Comparison of ENCODE assay signal across 16 cellular contexts in the genomic region with DNA sequence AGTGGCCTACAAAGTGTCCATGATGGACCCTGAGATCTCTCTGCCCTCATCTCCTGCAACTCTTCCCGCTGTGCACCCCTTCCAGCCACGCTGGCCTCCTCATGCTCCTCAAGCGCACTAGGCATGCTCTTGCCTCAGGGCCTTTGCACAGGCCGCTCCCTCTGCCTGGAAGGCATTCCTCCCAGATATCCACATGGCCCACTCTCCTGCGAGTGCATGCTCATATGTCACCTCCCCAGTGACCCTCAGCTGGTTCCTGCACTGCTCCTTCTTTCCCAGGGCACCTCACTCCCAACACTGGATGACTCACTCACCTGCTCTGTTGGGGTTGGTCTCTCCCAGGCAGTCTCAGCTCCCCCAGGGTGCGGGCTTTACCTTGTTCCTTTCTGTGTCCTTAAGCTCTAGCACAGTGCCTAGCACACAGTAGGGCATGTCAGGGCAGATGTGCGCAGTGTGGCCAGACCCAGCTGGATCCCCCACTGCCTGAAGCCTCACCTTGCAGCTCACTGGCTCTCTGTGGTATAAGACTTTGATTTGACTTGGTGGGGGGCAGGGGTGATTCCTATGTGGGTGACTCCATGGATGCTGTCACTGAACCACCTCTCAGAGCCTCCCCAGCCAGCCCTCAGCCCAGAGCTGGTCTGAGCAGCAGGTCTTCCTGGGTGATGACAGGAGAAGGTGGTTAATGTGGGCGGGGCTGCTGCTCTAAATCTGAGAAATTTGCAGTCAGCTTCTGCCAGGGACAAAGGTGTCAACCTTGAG. TPM values are rescaled to one million over a fixed set of nuclear protein-coding genes. Genes with fewer than 3 reads are reported as not detected.
DNase-seq lines count a peak whose midpoint lies in the region; ATAC-seq and TF ChIP-seq lines count a peak whose summit lies in the region.
"Had no signal": no experiment of that assay in that cellular context is flagged by ENCODE, and none has a peak within 500 bp of the region (broad histone marks: within the 10 kb centered on the region; RNA-seq: fewer than 3 reads in every experiment).

No MANE protein-coding gene starts in this region.

- peaks cover 6% of the 10 kb centered on the region for H3K4me1 ChIP-seq in testis

- TF ChIP-seq CTCF in testis (IDR thresholded peaks at IDR 0.05): no peak

- CTCF ChIA-PET in activated naive CD4-positive, alpha-beta T cell treated with anti-CD3 and anti-CD28 coated beads for 36 hours (lab: Charles Lee): interaction anchor here (1.2 kb wide), 1 partner anchor 136 kb away, joined by 3 read pairs; no protein-coding TSS in a partner anchor

- no peak overlapping the region for H3K4me3 Mint-ChIP-seq in activated naive CD4-positive, alpha-beta T cell treated with anti-CD3 and anti-CD28 coated beads for 36 hours
- no peak overlapping the region for H3K4me3 Mint-ChIP-seq in activated naive CD8-positive, alpha-beta T cell treated with anti-CD3 and anti-CD28 coated beads, Interleukin-2, amount 50 U/mL, for 24 hours
- H3K4me3 Mint-ChIP-seq: activated B cell treated with CpG ODN at 0.5 μM for 24 hours had no signal

- no peaks in the 10 kb centered on the region for H3K4me1 Mint-ChIP-seq in activated naive CD4-positive, alpha-beta T cell treated with anti-CD3 and anti-CD28 coated beads for 36 hours (ENCODE audit: low read depth)
- H3K4me1 Mint-ChIP-seq in activated naive CD8-positive, alpha-beta T cell treated with anti-CD3 and anti-CD28 coated beads, Interleukin-2, amount 50 U/mL, for 24 hours: no peaks in the 10 kb centered on the region
- H3K4me1 Mint-ChIP-seq: activated B cell treated with CpG ODN at 0.5 μM for 24 hours had no signal

- DNase-seq in activated naive CD4-positive, alpha-beta T cell treated with anti-CD3 and anti-CD28 coated beads for 36 hours: peak; percentile 19
- no peak for DNase-seq in activated naive CD4-positive, alpha-beta T cell (lab: John Stamatoyannopoulos, UW)
- DNase-seq in activated naive CD8-positive, alpha-beta T cell treated with anti-CD3 and anti-CD28 coated beads, Interleukin-2, amount 50 U/mL, for 24 hours: peak; percentile 11
- DNase-seq in mesenteric fat pad (ENCODE audit: low spot score): peak; percentile 71
- peak; percentile 4 for DNase-seq in testis
- DNase-seq in NCI-H510A (lab: John Stamatoyannopoulos, UW): no peak
- DNase-seq in glomerular visceral epithelial cell (ENCODE audit: extremely low spot score): no peak
- no peak for DNase-seq in NCI-H226
- DNase-seq: activated B cell treated with CpG ODN at 0.5 μM for 24 hours; activated T-cell treated with anti-CD3 and anti-CD28 coated beads for 4 hours; amygdala; COR-L47; HCEC 1CT; NCI-H187 treated with DMSO at 0.1 percent for 48 hours; NCI-H526 treated with DMSO at 0.1 percent for 48 hours; stimulated activated CD4-positive, alpha-beta T cell treated with anti-CD3 and anti-CD28 coated beads, Interleukin-4, amount 100 ng/mL, for 4 hours had no signal

- H3K36me3 Mint-ChIP-seq in activated naive CD4-positive, alpha-beta T cell treated with anti-CD3 and anti-CD28 coated beads for 36 hours (ENCODE audit: low read depth): no peaks in the 10 kb centered on the region
- no peaks in the 10 kb centered on the region for H3K36me3 Mint-ChIP-seq in activated naive CD8-positive, alpha-beta T cell treated with anti-CD3 and anti-CD28 coated beads, Interleukin-2, amount 50 U/mL, for 24 hours (ENCODE audit: low read depth)

- no peaks in the 10 kb centered on the region for H3K9me3 Mint-ChIP-seq in activated naive CD4-positive, alpha-beta T cell treated with anti-CD3 and anti-CD28 coated beads for 36 hours
- H3K9me3 Mint-ChIP-seq in activated naive CD8-positive, alpha-beta T cell treated with anti-CD3 and anti-CD28 coated beads, Interleukin-2, amount 50 U/mL, for 24 hours: no peaks in the 10 kb centered on the region
- H3K9me3 Mint-ChIP-seq: activated B cell treated with CpG ODN at 0.5 μM for 24 hours had no signal

- 89 to 94% methylated on average over 8 of the region's 8 CpGs for WGBS in testis, 2 donors

- H3K27me3 Mint-ChIP-seq in activated naive CD4-positive, alpha-beta T cell treated with anti-CD3 and anti-CD28 coated beads for 36 hours (ENCODE audit: low read depth): peaks cover 2% of the 10 kb centered on the region
- H3K27me3 Mint-ChIP-seq in activated naive CD8-positive, alpha-beta T cell treated with anti-CD3 and anti-CD28 coated beads, Interleukin-2, amount 50 U/mL, for 24 hours: peaks cover 7% of the 10 kb centered on the region

- H3K27ac Mint-ChIP-seq in activated naive CD4-positive, alpha-beta T cell treated with anti-CD3 and anti-CD28 coated beads for 36 hours: no peak overlapping the region
- no peak overlapping the region for H3K27ac Mint-ChIP-seq in activated naive CD8-positive, alpha-beta T cell treated with anti-CD3 and anti-CD28 coated beads, Interleukin-2, amount 50 U/mL, for 24 hours
- H3K27ac Mint-ChIP-seq: activated B cell treated with CpG ODN at 0.5 μM for 24 hours had no signal

- peak; percentile 38 for ATAC-seq in activated naive CD8-positive, alpha-beta T cell treated with anti-CD3 and anti-CD28 coated beads, Interleukin-2, amount 50 U/mL, for 24 hours

- H3K4me3 ChIP-seq in testis: no peak overlapping the region

- intact Hi-C loops in activated naive CD4-positive, alpha-beta T cell treated with anti-CD3 and anti-CD28 coated beads for 36 hours (cut with micrococcal nuclease): no loop called here
- intact Hi-C loops in testis (cut with DNase I; ENCODE audit: low total_unique reads): no loop called here

- no peaks in the 10 kb centered on the region for H3K36me3 ChIP-seq in testis (ENCODE audit: low read depth, missing control alignments)

- no peaks in the 10 kb centered on the region for H3K27me3 ChIP-seq in testis

- H3K27ac ChIP-seq in testis: no peak overlapping the region

- TF ChIP-seq POLR2A in testis (IDR thresholded peaks at IDR 0.05): no peak

- H3K9me3 ChIP-seq in testis: no peaks in the 10 kb centered on the region

RNA-seq across cellular contexts. Expression of gene CDH23, which starts 37.4 kb away (rescaled TPM):
- total RNA-seq in activated naive CD4-positive, alpha-beta T cell treated with anti-CD3 and anti-CD28 coated beads for 36 hours: 1 to 10 TPM; 1.6 TPM
- total RNA-seq in mesenteric fat pad: 9.7 TPM
- total RNA-seq in testis: 100 to 1,000 TPM in 1 of 2 donors, 10 to 100 TPM in 1; 81.7 to 125 TPM
- 29.8 TPM for polyA plus RNA-seq in testis (ENCODE audit: insufficient read depth, low read depth, low replicate concordance)

Comparison
In these comparisons a context has a peak if more than half of its experiments do, and no peak if none do; other contexts are left out.
1. DNase-seq: peak in activated naive CD4-positive, alpha-beta T cell treated with anti-CD3 and anti-CD28 coated beads for 36 hours (single experiment), activated naive CD8-positive, alpha-beta T cell treated with anti-CD3 and anti-CD28 coated beads, Interleukin-2, amount 50 U/mL, for 24 hours (single experiment), mesenteric fat pad (single experiment) and testis (single experiment); none in activated naive CD4-positive, alpha-beta T cell (0 of 4), NCI-H510A (single experiment), glomerular visceral epithelial cell (single experiment) and NCI-H226 (single experiment).